In the genomic region with DNA sequence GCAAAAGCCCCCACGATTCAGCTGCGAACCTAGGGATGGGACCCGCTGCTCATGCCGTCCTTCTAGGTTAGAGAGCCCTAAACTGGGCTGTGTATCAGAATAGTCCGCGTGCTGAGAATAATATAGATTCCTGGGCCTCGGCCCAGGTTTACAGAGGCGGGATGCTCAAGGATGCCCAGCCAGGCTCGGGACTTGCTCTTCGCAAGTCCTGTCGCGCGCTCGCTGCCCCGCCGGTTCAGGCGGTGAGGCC, we compare ENCODE assay signal across 1 cellular context.
TF ChIP-seq lines count a peak whose summit lies in the region.

No MANE protein-coding gene starts in this region.

TF ChIP-seq in K562, 482 proteins besides CTCF, POLR2A, EP300 and RAD21 (continued from another document and continues in another):
- TF ChIP-seq, protein P1, sequence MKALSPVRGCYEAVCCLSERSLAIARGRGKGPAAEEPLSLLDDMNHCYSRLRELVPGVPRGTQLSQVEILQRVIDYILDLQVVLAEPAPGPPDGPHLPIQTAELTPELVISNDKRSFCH (CRISPR knock-in tag; IDR thresholded peaks at IDR 0.05): no peak
- TF ChIP-seq, protein P1 (tag; IDR thresholded peaks at IDR 0.05): peak; percentile 68
- TF ChIP-seq TRIM28 (IDR thresholded peaks at IDR 0.05) (no peak), ZKSCAN8 (CRISPR knock-in tag; IDR thresholded peaks at IDR 0.05) (peak; percentile 74; the same call in 1 of the 2 replicates), RFX7 (CRISPR knock-in tag; IDR thresholded peaks at IDR 0.05) (no peak), SLC30A9 (CRISPR knock-in tag; IDR thresholded peaks at IDR 0.05) (no peak), HEY1 (CRISPR knock-in tag; IDR thresholded peaks at IDR 0.05; ENCODE audit: borderline replicate concordance) (0 out of 2 replicates have a peak, but pooled peaks have one; percentile 36), KLF1 (tag; IDR thresholded peaks at IDR 0.05) (no peak), ZFP36 (IDR thresholded peaks at IDR 0.05; ENCODE audit: low read depth, low read length, partially characterized antibody) (no peak), C11orf30 (IDR thresholded peaks at IDR 0.05; ENCODE audit: low read depth) (no peak), ZNF253 (CRISPR knock-in tag; conservative IDR thresholded peaks at IDR 0.05) (0 out of 2 replicates have a peak, but pooled peaks have one; percentile 67), KAT2B (IDR thresholded peaks at IDR 0.05; ENCODE audit: low read depth, low read length) (peak; percentile 88), SREBF2 (CRISPR knock-in tag; IDR thresholded peaks at IDR 0.05) (no peak), ZNF3 (CRISPR knock-in tag; IDR thresholded peaks at IDR 0.05) (no peak), POLR3A (IDR thresholded peaks at IDR 0.05; ENCODE audit: borderline replicate concordance, extremely low read depth, insufficient read depth, insufficient read length) (no peak), RBM17 (IDR thresholded peaks at IDR 0.05; ENCODE audit: borderline replicate concordance, low read depth, low read length) (no peak), DEAF1 (CRISPR knock-in tag; IDR thresholded peaks at IDR 0.05) (no peak; the same call in 1 of the 2 replicates), E2F1 (CRISPR knock-in tag; IDR thresholded peaks at IDR 0.05) (no peak), CC2D1A (IDR thresholded peaks at IDR 0.05) (no peak), JUND (IDR thresholded peaks at IDR 0.05; ENCODE audit: borderline replicate concordance, low read depth, low read length) (no peak), JUND (tag; IDR thresholded peaks at IDR 0.05; ENCODE audit: borderline replicate concordance, low read depth, low read length) (peak; percentile 64; the same call in 1 of the 3 replicates), RHOXF2B (CRISPR knock-in tag; conservative IDR thresholded peaks at IDR 0.05) (0 out of 2 replicates have a peak, but pooled peaks have one; percentile 19), TEAD4 (IDR thresholded peaks at IDR 0.05; ENCODE audit: low read length) (no peak), TEAD4 (CRISPR knock-in tag; IDR thresholded peaks at IDR 0.05; ENCODE audit: borderline replicate concordance) (peak; percentile 71; the same call in 1 of the 2 replicates), FUS (optimal IDR thresholded peaks at IDR 0.05; ENCODE audit: low read depth, low read length) (no peak), RBM15 (IDR thresholded peaks at IDR 0.05; ENCODE audit: insufficient read depth, low read length) (0 out of 2 replicates have a peak, but pooled peaks have one; percentile 57), ZNF780A (CRISPR knock-in tag; IDR thresholded peaks at IDR 0.05) (0 out of 2 replicates have a peak, but pooled peaks have one; percentile 34), NBN (IDR thresholded peaks at IDR 0.05; ENCODE audit: low read depth) (no peak; the same call in 1 of the 2 replicates), SIN3A (IDR thresholded peaks at IDR 0.05; ENCODE audit: borderline replicate concordance in 2 of 2, control insufficient read depth in 1 of 2, low read depth in 2 of 2, low read length in 2 of 2) (no peak), ZNF589 (CRISPR knock-in tag; IDR thresholded peaks at IDR 0.05; ENCODE audit: low read depth) (peak; percentile 86; the same call in 1 of the 2 replicates), ZNF512 (tag; IDR thresholded peaks at IDR 0.05) (no peak), FOXM1 (IDR thresholded peaks at IDR 0.05; ENCODE audit: low read depth) (0 out of 2 replicates have a peak, but pooled peaks have one; percentile 46), FOXM1 (CRISPR knock-in tag; IDR thresholded peaks at IDR 0.05; ENCODE audit: low read depth) (no peak; the same call in 1 of the 2 replicates), MBD1 (CRISPR knock-in tag; IDR thresholded peaks at IDR 0.05) (peak; percentile 98), SMARCA4 (IDR thresholded peaks at IDR 0.05) (no peak)
- TF ChIP-seq, protein P2, sequence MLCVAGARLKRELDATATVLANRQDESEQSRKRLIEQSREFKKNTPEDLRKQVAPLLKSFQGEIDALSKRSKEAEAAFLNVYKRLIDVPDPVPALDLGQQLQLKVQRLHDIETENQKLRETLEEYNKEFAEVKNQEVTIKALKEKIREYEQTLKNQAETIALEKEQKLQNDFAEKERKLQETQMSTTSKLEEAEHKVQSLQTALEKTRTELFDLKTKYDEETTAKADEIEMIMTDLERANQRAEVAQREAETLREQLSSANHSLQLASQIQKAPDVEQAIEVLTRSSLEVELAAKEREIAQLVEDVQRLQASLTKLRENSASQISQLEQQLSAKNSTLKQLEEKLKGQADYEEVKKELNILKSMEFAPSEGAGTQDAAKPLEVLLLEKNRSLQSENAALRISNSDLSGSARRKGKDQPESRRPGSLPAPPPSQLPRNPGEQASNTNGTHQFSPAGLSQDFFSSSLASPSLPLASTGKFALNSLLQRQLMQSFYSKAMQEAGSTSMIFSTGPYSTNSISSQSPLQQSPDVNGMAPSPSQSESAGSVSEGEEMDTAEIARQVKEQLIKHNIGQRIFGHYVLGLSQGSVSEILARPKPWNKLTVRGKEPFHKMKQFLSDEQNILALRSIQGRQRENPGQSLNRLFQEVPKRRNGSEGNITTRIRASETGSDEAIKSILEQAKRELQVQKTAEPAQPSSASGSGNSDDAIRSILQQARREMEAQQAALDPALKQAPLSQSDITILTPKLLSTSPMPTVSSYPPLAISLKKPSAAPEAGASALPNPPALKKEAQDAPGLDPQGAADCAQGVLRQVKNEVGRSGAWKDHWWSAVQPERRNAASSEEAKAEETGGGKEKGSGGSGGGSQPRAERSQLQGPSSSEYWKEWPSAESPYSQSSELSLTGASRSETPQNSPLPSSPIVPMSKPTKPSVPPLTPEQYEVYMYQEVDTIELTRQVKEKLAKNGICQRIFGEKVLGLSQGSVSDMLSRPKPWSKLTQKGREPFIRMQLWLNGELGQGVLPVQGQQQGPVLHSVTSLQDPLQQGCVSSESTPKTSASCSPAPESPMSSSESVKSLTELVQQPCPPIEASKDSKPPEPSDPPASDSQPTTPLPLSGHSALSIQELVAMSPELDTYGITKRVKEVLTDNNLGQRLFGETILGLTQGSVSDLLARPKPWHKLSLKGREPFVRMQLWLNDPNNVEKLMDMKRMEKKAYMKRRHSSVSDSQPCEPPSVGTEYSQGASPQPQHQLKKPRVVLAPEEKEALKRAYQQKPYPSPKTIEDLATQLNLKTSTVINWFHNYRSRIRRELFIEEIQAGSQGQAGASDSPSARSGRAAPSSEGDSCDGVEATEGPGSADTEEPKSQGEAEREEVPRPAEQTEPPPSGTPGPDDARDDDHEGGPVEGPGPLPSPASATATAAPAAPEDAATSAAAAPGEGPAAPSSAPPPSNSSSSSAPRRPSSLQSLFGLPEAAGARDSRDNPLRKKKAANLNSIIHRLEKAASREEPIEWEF (CRISPR knock-in tag; IDR thresholded peaks at IDR 0.05): no peak
- TF ChIP-seq, protein P3, sequence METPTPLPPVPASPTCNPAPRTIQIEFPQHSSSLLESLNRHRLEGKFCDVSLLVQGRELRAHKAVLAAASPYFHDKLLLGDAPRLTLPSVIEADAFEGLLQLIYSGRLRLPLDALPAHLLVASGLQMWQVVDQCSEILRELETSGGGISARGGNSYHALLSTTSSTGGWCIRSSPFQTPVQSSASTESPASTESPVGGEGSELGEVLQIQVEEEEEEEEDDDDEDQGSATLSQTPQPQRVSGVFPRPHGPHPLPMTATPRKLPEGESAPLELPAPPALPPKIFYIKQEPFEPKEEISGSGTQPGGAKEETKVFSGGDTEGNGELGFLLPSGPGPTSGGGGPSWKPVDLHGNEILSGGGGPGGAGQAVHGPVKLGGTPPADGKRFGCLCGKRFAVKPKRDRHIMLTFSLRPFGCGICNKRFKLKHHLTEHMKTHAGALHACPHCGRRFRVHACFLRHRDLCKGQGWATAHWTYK (CRISPR knock-in tag; IDR thresholded peaks at IDR 0.05): no peak
- TF ChIP-seq, protein P4, sequence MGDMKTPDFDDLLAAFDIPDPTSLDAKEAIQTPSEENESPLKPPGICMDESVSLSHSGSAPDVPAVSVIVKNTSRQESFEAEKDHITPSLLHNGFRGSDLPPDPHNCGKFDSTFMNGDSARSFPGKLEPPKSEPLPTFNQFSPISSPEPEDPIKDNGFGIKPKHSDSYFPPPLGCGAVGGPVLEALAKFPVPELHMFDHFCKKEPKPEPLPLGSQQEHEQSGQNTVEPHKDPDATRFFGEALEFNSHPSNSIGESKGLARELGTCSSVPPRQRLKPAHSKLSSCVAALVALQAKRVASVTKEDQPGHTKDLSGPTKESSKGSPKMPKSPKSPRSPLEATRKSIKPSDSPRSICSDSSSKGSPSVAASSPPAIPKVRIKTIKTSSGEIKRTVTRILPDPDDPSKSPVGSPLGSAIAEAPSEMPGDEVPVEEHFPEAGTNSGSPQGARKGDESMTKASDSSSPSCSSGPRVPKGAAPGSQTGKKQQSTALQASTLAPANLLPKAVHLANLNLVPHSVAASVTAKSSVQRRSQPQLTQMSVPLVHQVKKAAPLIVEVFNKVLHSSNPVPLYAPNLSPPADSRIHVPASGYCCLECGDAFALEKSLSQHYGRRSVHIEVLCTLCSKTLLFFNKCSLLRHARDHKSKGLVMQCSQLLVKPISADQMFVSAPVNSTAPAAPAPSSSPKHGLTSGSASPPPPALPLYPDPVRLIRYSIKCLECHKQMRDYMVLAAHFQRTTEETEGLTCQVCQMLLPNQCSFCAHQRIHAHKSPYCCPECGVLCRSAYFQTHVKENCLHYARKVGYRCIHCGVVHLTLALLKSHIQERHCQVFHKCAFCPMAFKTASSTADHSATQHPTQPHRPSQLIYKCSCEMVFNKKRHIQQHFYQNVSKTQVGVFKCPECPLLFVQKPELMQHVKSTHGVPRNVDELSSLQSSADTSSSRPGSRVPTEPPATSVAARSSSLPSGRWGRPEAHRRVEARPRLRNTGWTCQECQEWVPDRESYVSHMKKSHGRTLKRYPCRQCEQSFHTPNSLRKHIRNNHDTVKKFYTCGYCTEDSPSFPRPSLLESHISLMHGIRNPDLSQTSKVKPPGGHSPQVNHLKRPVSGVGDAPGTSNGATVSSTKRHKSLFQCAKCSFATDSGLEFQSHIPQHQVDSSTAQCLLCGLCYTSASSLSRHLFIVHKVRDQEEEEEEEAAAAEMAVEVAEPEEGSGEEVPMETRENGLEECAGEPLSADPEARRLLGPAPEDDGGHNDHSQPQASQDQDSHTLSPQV (IDR thresholded peaks at IDR 0.05): peak; percentile 69; the same call in 1 of the 2 replicates
- TF ChIP-seq, protein P5, sequence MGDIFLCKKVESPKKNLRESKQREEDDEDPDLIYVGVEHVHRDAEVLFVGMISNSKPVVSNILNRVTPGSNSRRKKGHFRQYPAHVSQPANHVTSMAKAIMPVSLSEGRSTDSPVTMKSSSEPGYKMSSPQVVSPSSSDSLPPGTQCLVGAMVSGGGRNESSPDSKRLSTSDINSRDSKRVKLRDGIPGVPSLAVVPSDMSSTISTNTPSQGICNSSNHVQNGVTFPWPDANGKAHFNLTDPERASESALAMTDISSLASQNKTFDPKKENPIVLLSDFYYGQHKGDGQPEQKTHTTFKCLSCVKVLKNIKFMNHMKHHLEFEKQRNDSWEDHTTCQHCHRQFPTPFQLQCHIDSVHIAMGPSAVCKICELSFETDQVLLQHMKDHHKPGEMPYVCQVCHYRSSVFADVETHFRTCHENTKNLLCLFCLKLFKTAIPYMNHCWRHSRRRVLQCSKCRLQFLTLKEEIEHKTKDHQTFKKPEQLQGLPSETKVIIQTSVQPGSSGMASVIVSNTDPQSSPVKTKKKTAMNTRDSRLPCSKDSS (IDR thresholded peaks at IDR 0.05; ENCODE audit: low read depth, partially characterized antibody): no peak
